Comparison of ENCODE assay signal across 16 cellular contexts in genomic region chr19:51440052-51440451, GRCh38. TPM values are rescaled to one million over a fixed set of nuclear protein-coding genes. Genes with fewer than 3 reads are reported as not detected.
DNase-seq lines count a peak whose midpoint lies in the region; ATAC-seq and TF ChIP-seq lines count a peak whose summit lies in the region.
"Had no signal": no experiment of that assay in that cellular context is flagged by ENCODE, and none has a peak within 500 bp of the region (broad histone marks: within the 10 kb centered on the region; RNA-seq: fewer than 3 reads in every experiment).

No MANE protein-coding gene starts in this region.

- no peak for ATAC-seq in stimulated activated naive CD8-positive, alpha-beta T cell treated with anti-CD3 and anti-CD28 coated beads, Interleukin-15, amount 100 ng/mL, for 72 hours
- ATAC-seq in HG03442 (IDR thresholded peaks at IDR 0.05; ENCODE audit: unreplicated experiment): no peak
- ATAC-seq: PC-3 had no signal

- no peaks in the 10 kb centered on the region for H3K9me3 ChIP-seq in ovary
- H3K9me3 ChIP-seq: BLaER1 treated with 17β-estradiol and CSF1 and Interleukin-3, amounts not matched to agents 10 nM and 100 nM; MG63 had no signal

- no peaks in the 10 kb centered on the region for H3K36me3 ChIP-seq in ovary
- H3K36me3 ChIP-seq: BLaER1 treated with 17β-estradiol and CSF1 and Interleukin-3, amounts not matched to agents 10 nM and 100 nM; MG63 had no signal

- DNase-seq in T-helper 1 cell (no peak), mesenteric fat pad (ENCODE audit: low spot score) (peak; percentile 6), SIG-M5 (lab: John Stamatoyannopoulos, UW) (no peak), ovary (no peak)
- no peak for DNase-seq in stimulated activated naive CD8-positive, alpha-beta T cell treated with anti-CD3 and anti-CD28 coated beads, Interleukin-15, amount 100 ng/mL, for 72 hours
- DNase-seq: MG63, NCI-H1092 treated with DMSO at 0.1 percent for 48 hours, NCI-H1694, NCI-H2107, NCI-H226, PC-3 had no signal

- intact Hi-C loops in ovary (cut with DNase I): no loop called here

- peaks cover 74% of the 10 kb centered on the region for H3K27me3 Mint-ChIP-seq in T-helper 1 cell treated with Interleukin-12 subunit alpha and Interleukin-12 subunit beta and Interleukin-4 antibody, amounts not matched to agents 30 μg/mL and 1 μg/mL, for 36 hours (ENCODE audit: low read depth)
- peaks cover 3% of the 10 kb centered on the region for H3K27me3 Mint-ChIP-seq in stimulated activated naive CD8-positive, alpha-beta T cell treated with anti-CD3 and anti-CD28 coated beads, Interleukin-15, Interleukin-2, amounts not matched to agents 100 ng/mL and 50 ng/mL, for 24 hours
- H3K27me3 Mint-ChIP-seq in stimulated activated naive CD8-positive, alpha-beta T cell treated with anti-CD3 and anti-CD28 coated beads, Interleukin-15, amount 100 ng/mL, for 72 hours: peaks cover 46% of the 10 kb centered on the region

- peak overlapping the region; percentile 21 for H3K4me3 Mint-ChIP-seq in T-helper 1 cell treated with Interleukin-12 subunit alpha and Interleukin-12 subunit beta and Interleukin-4 antibody, amounts not matched to agents 30 μg/mL and 1 μg/mL, for 36 hours
- peak overlapping the region; percentile 80 for H3K4me3 Mint-ChIP-seq in stimulated activated naive CD8-positive, alpha-beta T cell treated with anti-CD3 and anti-CD28 coated beads, Interleukin-15, Interleukin-2, amounts not matched to agents 100 ng/mL and 50 ng/mL, for 24 hours
- peak overlapping the region in 1 of 2 donors; percentile 27 for H3K4me3 Mint-ChIP-seq in stimulated activated naive CD8-positive, alpha-beta T cell treated with anti-CD3 and anti-CD28 coated beads, Interleukin-15, amount 100 ng/mL, for 72 hours

- TF ChIP-seq CTCF in ovary (IDR thresholded peaks at IDR 0.05): no peak

- no peaks in the 10 kb centered on the region for H3K9me3 Mint-ChIP-seq in T-helper 1 cell treated with Interleukin-12 subunit alpha and Interleukin-12 subunit beta and Interleukin-4 antibody, amounts not matched to agents 30 μg/mL and 1 μg/mL, for 36 hours
- peaks cover 3% of the 10 kb centered on the region for H3K9me3 Mint-ChIP-seq in stimulated activated naive CD8-positive, alpha-beta T cell treated with anti-CD3 and anti-CD28 coated beads, Interleukin-15, Interleukin-2, amounts not matched to agents 100 ng/mL and 50 ng/mL, for 24 hours
- no peaks in the 10 kb centered on the region for H3K9me3 Mint-ChIP-seq in stimulated activated naive CD8-positive, alpha-beta T cell treated with anti-CD3 and anti-CD28 coated beads, Interleukin-15, amount 100 ng/mL, for 72 hours

- no peaks in the 10 kb centered on the region for H3K27me3 ChIP-seq in ovary

- peaks cover 32% of the 10 kb centered on the region for H3K4me1 Mint-ChIP-seq in T-helper 1 cell treated with Interleukin-12 subunit alpha and Interleukin-12 subunit beta and Interleukin-4 antibody, amounts not matched to agents 30 μg/mL and 1 μg/mL, for 36 hours (ENCODE audit: low read depth)
- H3K4me1 Mint-ChIP-seq in stimulated activated naive CD8-positive, alpha-beta T cell treated with anti-CD3 and anti-CD28 coated beads, Interleukin-15, Interleukin-2, amounts not matched to agents 100 ng/mL and 50 ng/mL, for 24 hours (ENCODE audit: low read depth): peaks cover 61% of the 10 kb centered on the region
- H3K4me1 Mint-ChIP-seq in stimulated activated naive CD8-positive, alpha-beta T cell treated with anti-CD3 and anti-CD28 coated beads, Interleukin-15, amount 100 ng/mL, for 72 hours: peaks cover 58% of the 10 kb centered on the region

- H3K36me3 Mint-ChIP-seq in T-helper 1 cell treated with Interleukin-12 subunit alpha and Interleukin-12 subunit beta and Interleukin-4 antibody, amounts not matched to agents 30 μg/mL and 1 μg/mL, for 36 hours (ENCODE audit: low read depth): no peaks in the 10 kb centered on the region
- no peaks in the 10 kb centered on the region for H3K36me3 Mint-ChIP-seq in stimulated activated naive CD8-positive, alpha-beta T cell treated with anti-CD3 and anti-CD28 coated beads, Interleukin-15, Interleukin-2, amounts not matched to agents 100 ng/mL and 50 ng/mL, for 24 hours (ENCODE audit: low read depth)

- no peaks in the 10 kb centered on the region for H3K4me1 ChIP-seq in ovary (ENCODE audit: insufficient read depth)

- H3K27ac Mint-ChIP-seq in T-helper 1 cell treated with Interleukin-12 subunit alpha and Interleukin-12 subunit beta and Interleukin-4 antibody, amounts not matched to agents 30 μg/mL and 1 μg/mL, for 36 hours: no peak overlapping the region
- H3K27ac Mint-ChIP-seq in stimulated activated naive CD8-positive, alpha-beta T cell treated with anti-CD3 and anti-CD28 coated beads, Interleukin-15, Interleukin-2, amounts not matched to agents 100 ng/mL and 50 ng/mL, for 24 hours: peak overlapping the region; percentile 100
- peak overlapping the region in 1 of 2 donors; percentile 42 for H3K27ac Mint-ChIP-seq in stimulated activated naive CD8-positive, alpha-beta T cell treated with anti-CD3 and anti-CD28 coated beads, Interleukin-15, amount 100 ng/mL, for 72 hours

- no peak overlapping the region for H3K4me3 ChIP-seq in ovary
- H3K4me3 ChIP-seq: MG63 had no signal

- H3K27ac ChIP-seq in ovary: no peak overlapping the region
- H3K27ac ChIP-seq: 22Rv1 had no signal

- TF ChIP-seq POLR2A in ovary (IDR thresholded peaks at IDR 0.05): no peak

- no peak for TF ChIP-seq EP300 in ovary (IDR thresholded peaks at IDR 0.05)

- WGBS in ovary, 3 donors: 69 to 81% (median 72%) methylated on average over 2 of the region's 2 CpGs

RNA-seq across cellular contexts. Expression of gene SIGLEC8, which starts 18.2 kb away (rescaled TPM):
- total RNA-seq in mesenteric fat pad (0.39 TPM), ovary (1 to 10 TPM in 1 of 7 donors, under 1 TPM in 4, not detected in 2; 0.24 to 1.6 (median 0.92) TPM)
- 1 to 10 TPM in 1 of 2 donors, under 1 TPM in 1; 0.05 to 1.6 TPM for polyA plus RNA-seq in ovary
- total RNA-seq: PC-3 had no signal

RNA-seq across cellular contexts. Expression of gene SIGLEC10, which starts 22.6 kb away (rescaled TPM):
- total RNA-seq in mesenteric fat pad (5.2 TPM), ovary (1 to 10 TPM; 1.4 to 9.4 (median 4.6) TPM)
- polyA plus RNA-seq in ovary: 1 to 10 TPM in 1 of 2 donors, under 1 TPM in 1; 0.30 to 1.3 TPM
- total RNA-seq: PC-3 had no signal

RNA-seq across cellular contexts. Expression of gene CEACAM18, which starts 38.3 kb away (rescaled TPM):
- total RNA-seq in mesenteric fat pad: not detected
- total RNA-seq in ovary: not detected
- polyA plus RNA-seq in ovary: not detected
- total RNA-seq: PC-3 had no signal

RNA-seq across cellular contexts. Expression of gene C19orf84, which starts 49.7 kb away (rescaled TPM):
- not detected for total RNA-seq in mesenteric fat pad
- total RNA-seq in ovary: not detected
- polyA plus RNA-seq in ovary: under 1 TPM in 1 of 2 donors, not detected in 1; 0.47 TPM
- total RNA-seq: PC-3 had no signal

RNA-seq across cellular contexts. Expression of gene LIM2, which starts 52.3 kb away (rescaled TPM):
- total RNA-seq in mesenteric fat pad: not detected
- total RNA-seq in ovary: not detected
- not detected for polyA plus RNA-seq in ovary
- total RNA-seq: PC-3 had no signal
